Comparison of ENCODE assay signal across 11 cellular contexts in genomic region chr4:47011189-47011518, GRCh38. TPM values are rescaled to one million over a fixed set of nuclear protein-coding genes. Genes with fewer than 3 reads are reported as not detected.
DNase-seq lines count a peak whose midpoint lies in the region; ATAC-seq and TF ChIP-seq lines count a peak whose summit lies in the region.
"Had no signal": no experiment of that assay in that cellular context is flagged by ENCODE, and none has a peak within 500 bp of the region (broad histone marks: within the 10 kb centered on the region; RNA-seq: fewer than 3 reads in every experiment).

No MANE protein-coding gene starts in this region.

- ATAC-seq in GM19468 (IDR thresholded peaks at IDR 0.05; ENCODE audit: extremely low read depth, unreplicated experiment) (peak; percentile 36), natural killer cell (peak in 2 of 3 donors; percentile 41 to 56)
- peak; percentile 65 to 71 for ATAC-seq in activated T-cell treated with anti-CD3 and anti-CD28 coated beads, Interleukin-2, amount 50 U/mL, for 72 hours (replicated peaks in 1 of 2)

- H3K9me3 Mint-ChIP-seq in activated naive CD4-positive, alpha-beta T cell treated with anti-CD3 and anti-CD28 coated beads for 36 hours: no peaks in the 10 kb centered on the region
- H3K9me3 Mint-ChIP-seq in activated T-cell treated with anti-CD3 and anti-CD28 coated beads, Interleukin-2, amount 50 U/mL, for 72 hours: no peaks in the 10 kb centered on the region
- no peaks in the 10 kb centered on the region for H3K9me3 Mint-ChIP-seq in natural killer cell

- no peak overlapping the region for H3K27ac ChIP-seq in breast epithelium

- H3K4me3 Mint-ChIP-seq in activated naive CD4-positive, alpha-beta T cell treated with anti-CD3 and anti-CD28 coated beads for 36 hours: no peak overlapping the region
- H3K4me3 Mint-ChIP-seq in activated T-cell treated with anti-CD3 and anti-CD28 coated beads, Interleukin-2, amount 50 U/mL, for 72 hours: peak overlapping the region in 1 of 2 donors; percentile 76
- H3K4me3 Mint-ChIP-seq in natural killer cell: peak overlapping the region; percentile 82

- no peaks in the 10 kb centered on the region for H3K27me3 ChIP-seq in breast epithelium

- CTCF ChIA-PET in activated naive CD4-positive, alpha-beta T cell treated with anti-CD3 and anti-CD28 coated beads for 36 hours (lab: Charles Lee): interaction anchor here (1.7 kb wide), 1 partner anchor 112 kb away, joined by 10 read pairs; no protein-coding TSS in a partner anchor

- no peaks in the 10 kb centered on the region for H3K36me3 Mint-ChIP-seq in activated naive CD4-positive, alpha-beta T cell treated with anti-CD3 and anti-CD28 coated beads for 36 hours (ENCODE audit: low read depth)
- H3K36me3 Mint-ChIP-seq in activated T-cell treated with anti-CD3 and anti-CD28 coated beads, Interleukin-2, amount 50 U/mL, for 72 hours (ENCODE audit: insufficient read depth in 2 of 2): no peaks in the 10 kb centered on the region
- no peaks in the 10 kb centered on the region for H3K36me3 Mint-ChIP-seq in natural killer cell

- peak; percentile 5 for DNase-seq in activated naive CD4-positive, alpha-beta T cell treated with anti-CD3 and anti-CD28 coated beads for 36 hours
- no peak for DNase-seq in activated naive CD4-positive, alpha-beta T cell (lab: John Stamatoyannopoulos, UW)
- DNase-seq in activated T-cell treated with anti-CD3 and anti-CD28 coated beads, Interleukin-2, amount 50 U/mL, for 72 hours: peak in 1 of 2 donors; percentile 1
- DNase-seq in natural killer cell (no peak), D341Med (ENCODE audit: low spot score) (no peak), NCI-H2029 treated with DMSO at 0.1 percent for 48 hours (lab: John Stamatoyannopoulos, UW) (no peak), breast epithelium (ENCODE audit: low spot score in 2 of 2) (no peak)
- DNase-seq: amniotic stem cell had no signal

- H3K4me3 ChIP-seq in breast epithelium: peak overlapping the region in 1 of 3 donors; percentile 6

- peaks cover 0 to 6% of the 10 kb centered on the region in 2 donors for H3K9me3 ChIP-seq in breast epithelium

- intact Hi-C loops in activated naive CD4-positive, alpha-beta T cell treated with anti-CD3 and anti-CD28 coated beads for 36 hours (cut with micrococcal nuclease): no loop called here
- intact Hi-C loops in natural killer cell (cut with micrococcal nuclease) (no loop called here), breast epithelium (cut with DNase I; ENCODE audit: low total_unique reads) (no loop called here)

- H3K4me1 ChIP-seq in breast epithelium: no peaks in the 10 kb centered on the region

- no peaks in the 10 kb centered on the region for H3K36me3 ChIP-seq in breast epithelium

- no peaks in the 10 kb centered on the region for H3K27me3 Mint-ChIP-seq in activated naive CD4-positive, alpha-beta T cell treated with anti-CD3 and anti-CD28 coated beads for 36 hours (ENCODE audit: low read depth)
- H3K27me3 Mint-ChIP-seq in activated T-cell treated with anti-CD3 and anti-CD28 coated beads, Interleukin-2, amount 50 U/mL, for 72 hours (ENCODE audit: low read depth): no peaks in the 10 kb centered on the region
- no peaks in the 10 kb centered on the region for H3K27me3 Mint-ChIP-seq in natural killer cell (ENCODE audit: low read depth in 2 of 2)

- H3K4me1 Mint-ChIP-seq in activated naive CD4-positive, alpha-beta T cell treated with anti-CD3 and anti-CD28 coated beads for 36 hours (ENCODE audit: low read depth): peaks cover 17% of the 10 kb centered on the region
- H3K4me1 Mint-ChIP-seq in activated T-cell treated with anti-CD3 and anti-CD28 coated beads, Interleukin-2, amount 50 U/mL, for 72 hours (ENCODE audit: low read depth): peaks cover 12% of the 10 kb centered on the region
- peaks cover 12 to 24% of the 10 kb centered on the region in 2 donors for H3K4me1 Mint-ChIP-seq in natural killer cell

- TF ChIP-seq POLR2A in breast epithelium (IDR thresholded peaks at IDR 0.05): no peak

- peak overlapping the region; percentile 36 for H3K27ac Mint-ChIP-seq in activated naive CD4-positive, alpha-beta T cell treated with anti-CD3 and anti-CD28 coated beads for 36 hours
- H3K27ac Mint-ChIP-seq in activated T-cell treated with anti-CD3 and anti-CD28 coated beads, Interleukin-2, amount 50 U/mL, for 72 hours: peak overlapping the region; percentile 62
- peak overlapping the region; percentile 85 to 92 for H3K27ac Mint-ChIP-seq in natural killer cell

- no peak for TF ChIP-seq CTCF in natural killer cell (IDR thresholded peaks at IDR 0.05)
- no peak for TF ChIP-seq CTCF in breast epithelium (IDR thresholded peaks at IDR 0.05)

RNA-seq across cellular contexts. Expression of gene GABRA4, which starts 17.8 kb away (rescaled TPM):
- total RNA-seq in activated naive CD4-positive, alpha-beta T cell treated with anti-CD3 and anti-CD28 coated beads for 36 hours: not detected
- not detected for total RNA-seq in activated T-cell treated with anti-CD3 and anti-CD28 coated beads, Interleukin-2, amount 50 U/mL, for 72 hours
- total RNA-seq in natural killer cell: not detected
- under 1 TPM in 1 of 3 donors, not detected in 2; 0.15 TPM for total RNA-seq in breast epithelium
- total RNA-seq: dermis microvascular lymphatic vessel endothelial cell, pulmonary artery endothelial cell had no signal

RNA-seq across cellular contexts. Expression of gene GABRB1, which starts 20.2 kb away (rescaled TPM):
- total RNA-seq in activated naive CD4-positive, alpha-beta T cell treated with anti-CD3 and anti-CD28 coated beads for 36 hours: not detected
- total RNA-seq in activated T-cell treated with anti-CD3 and anti-CD28 coated beads, Interleukin-2, amount 50 U/mL, for 72 hours: not detected
- total RNA-seq in natural killer cell (not detected), breast epithelium (1 to 10 TPM in 1 of 3 donors, not detected in 2; 2.5 TPM)
- total RNA-seq: dermis microvascular lymphatic vessel endothelial cell, pulmonary artery endothelial cell had no signal

Comparison
In these comparisons a context has a peak if more than half of its experiments do, and no peak if none do; other contexts are left out.
1. H3K27ac Mint-ChIP-seq: peak in every context shown above with its lines; median percentile 88 in natural killer cell; 62 in activated T-cell treated with anti-CD3 and anti-CD28 coated beads, Interleukin-2, amount 50 U/mL, for 72 hours; 36 in activated naive CD4-positive, alpha-beta T cell treated with anti-CD3 and anti-CD28 coated beads for 36 hours.